ENCODE assay signal across 10 cellular contexts in the genomic region with DNA sequence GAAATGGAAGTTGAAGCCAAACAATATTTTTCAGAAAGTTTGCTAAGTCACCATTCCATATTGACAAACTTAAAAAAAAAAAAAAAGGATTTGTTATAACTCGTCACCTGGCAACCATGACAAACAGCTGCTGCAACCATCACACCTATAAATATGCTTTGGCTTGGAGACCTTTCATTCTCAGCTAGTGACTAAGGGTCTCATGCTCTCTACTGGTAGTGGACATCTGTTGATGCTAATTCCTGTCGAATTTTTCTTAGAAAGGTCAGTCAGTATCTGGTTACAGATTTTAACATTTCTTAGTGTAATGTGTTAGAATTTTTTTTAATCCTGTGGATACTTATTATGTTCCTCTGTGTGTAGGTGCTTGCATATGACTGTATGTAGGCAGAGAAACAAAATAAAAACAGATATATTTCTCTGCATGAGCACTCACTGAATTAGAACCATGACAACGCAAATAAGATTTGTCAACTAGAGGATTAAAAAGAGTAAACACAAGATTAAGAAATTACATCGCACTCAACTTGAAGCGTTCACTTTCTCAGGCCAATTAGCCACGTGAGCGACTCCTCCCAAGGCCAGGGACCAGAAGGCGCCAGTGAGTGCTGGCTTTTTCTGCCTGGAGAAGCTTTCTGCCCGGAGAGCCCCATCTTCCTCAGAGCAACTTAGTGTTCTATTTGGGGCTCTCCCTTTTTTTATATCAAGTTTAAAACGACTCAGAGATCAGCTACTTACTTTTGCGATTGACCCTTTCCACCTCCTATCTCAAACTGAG. TPM values are rescaled to one million over a fixed set of nuclear protein-coding genes. Genes with fewer than 3 reads are reported as not detected.
DNase-seq lines count a peak whose midpoint lies in the region; ATAC-seq, FAIRE-seq and TF ChIP-seq lines count a peak whose summit lies in the region.
"Had no signal": no experiment of that assay in that cellular context is flagged by ENCODE, and none has a peak within 500 bp of the region (broad histone marks: within the 10 kb centered on the region; RNA-seq: fewer than 3 reads in every experiment).

No MANE protein-coding gene starts in this region.

- H3K4ac ChIP-seq in mesenchymal stem cell (ENCODE audit: low read depth in 1 of 2, low read length in 2 of 2): no peak overlapping the region

- H2AFZ ChIP-seq in mesenchymal stem cell (ENCODE audit: low read depth, low read length): no peak overlapping the region

- H3K9me3 ChIP-seq in mesenchymal stem cell (ENCODE audit: control insufficient read depth, low read length): no peaks in the 10 kb centered on the region
- H3K9me3 ChIP-seq: uterus had no signal

- TF ChIP-seq CTCF in AG09309 (IDR thresholded peaks at IDR 0.05; ENCODE audit: control insufficient read depth, insufficient read depth, low read depth, low read length, missing control alignments): no peak
- no peak for TF ChIP-seq CTCF in bronchial epithelial cell (IDR thresholded peaks at IDR 0.05; ENCODE audit: insufficient read depth, low read length, severe bottlenecking)

- H3K4me3 ChIP-seq in AG09309 (ENCODE audit: control insufficient read depth, low read depth, low read length) (no peak overlapping the region), bronchial epithelial cell (ENCODE audit: low read depth, low read length) (no peak overlapping the region), mesenchymal stem cell (ENCODE audit: insufficient read depth in 1 of 2, low read depth in 1 of 2, low read length in 2 of 2) (no peak overlapping the region)
- H3K4me3 ChIP-seq: uterus had no signal

- H3K18ac ChIP-seq in mesenchymal stem cell (ENCODE audit: low read depth in 1 of 2, low read length in 2 of 2): no peak overlapping the region

- DNase-seq in AG09309 (ENCODE audit: low read depth) (peak; percentile 63), HT1080 (ENCODE audit: low read depth) (peak; percentile 74), bronchial epithelial cell (ENCODE audit: low read depth) (peak; percentile 95), mesenchymal stem cell (peak; percentile 82), GM19238 (ENCODE audit: insufficient read length, low spot score) (no peak), NCI-H1092 treated with DMSO at 0.1 percent for 48 hours (lab: John Stamatoyannopoulos, UW) (no peak), NCI-H2107 (lab: John Stamatoyannopoulos, UW) (no peak)
- DNase-seq: retina had no signal

- no peaks in the 10 kb centered on the region for H3K79me1 ChIP-seq in mesenchymal stem cell (replicated peaks; ENCODE audit: low read length, poor library complexity, severe bottlenecking)

- peak overlapping the region; percentile 74 for H3K9ac ChIP-seq in mesenchymal stem cell (ENCODE audit: low read length)

- WGBS in mesenchymal stem cell: 71% methylated on average over 11 of the region's 11 CpGs

- H2BK15ac ChIP-seq in mesenchymal stem cell (ENCODE audit: low read depth, poor library complexity, severe bottlenecking): no peak overlapping the region

- H2BK5ac ChIP-seq in mesenchymal stem cell (ENCODE audit: low read depth, low read length, poor library complexity, severe bottlenecking): no peak overlapping the region

- H3K4me2 ChIP-seq in mesenchymal stem cell (ENCODE audit: low read length, poor library complexity, severe bottlenecking): no peak overlapping the region

- H2AK5ac ChIP-seq in mesenchymal stem cell (ENCODE audit: low read length, severe bottlenecking): no peak overlapping the region

- H2BK120ac ChIP-seq in mesenchymal stem cell (ENCODE audit: low read depth, low read length): no peak overlapping the region

- H3K27ac ChIP-seq in mesenchymal stem cell (ENCODE audit: low read length, poor library complexity, severe bottlenecking): no peak overlapping the region

- FAIRE-seq in bronchial epithelial cell (lab: Jason Lieb, UNC): no peak

- no peaks in the 10 kb centered on the region for H3K4me1 ChIP-seq in mesenchymal stem cell (ENCODE audit: control insufficient read depth, insufficient read depth, low read depth, low read length)
- H3K4me1 ChIP-seq: uterus had no signal

- H3K27me3 ChIP-seq in bronchial epithelial cell (ENCODE audit: control insufficient read depth, insufficient read depth, low read length) (no peaks in the 10 kb centered on the region), mesenchymal stem cell (ENCODE audit: control insufficient read depth in 1 of 2, insufficient read depth in 1 of 2, low read length in 2 of 2) (no peaks in the 10 kb centered on the region)
- H3K27me3 ChIP-seq: uterus had no signal

- ATAC-seq in HG03280 (IDR thresholded peaks at IDR 0.05; ENCODE audit: unreplicated experiment): no peak

- no peak overlapping the region for H3K14ac ChIP-seq in mesenchymal stem cell (ENCODE audit: low read length in 2 of 2)

- H3K36me3 ChIP-seq in bronchial epithelial cell (ENCODE audit: control insufficient read depth, insufficient read depth, low read length) (no peaks in the 10 kb centered on the region), mesenchymal stem cell (ENCODE audit: control insufficient read depth in 1 of 2, insufficient read depth in 2 of 2, low read depth in 1 of 2, low read length in 2 of 2) (no peaks in the 10 kb centered on the region)
- H3K36me3 ChIP-seq: uterus had no signal

- no peak overlapping the region for H2BK12ac ChIP-seq in mesenchymal stem cell (ENCODE audit: low read length in 2 of 2)

- H3K23ac ChIP-seq in mesenchymal stem cell (ENCODE audit: low read length in 2 of 2): no peak overlapping the region

- H4K8ac ChIP-seq in mesenchymal stem cell (ENCODE audit: low read length): no peak overlapping the region

- H4K91ac ChIP-seq in mesenchymal stem cell (ENCODE audit: low read length): no peak overlapping the region

RNA-seq across cellular contexts. Expression of a gene that starts 27.0 kb away (rescaled TPM):
- 103 and 106 TPM in 2 replicates for total RNA-seq in HT1080 (2014; rRNA removed; shearing (Covaris generic))
- polyA plus RNA-seq in HT1080 (2015; cell fraction: cytosol; rRNA removed): 50.5 and 51.2 TPM in 2 replicates
- 70.1 and 75.2 TPM in 2 replicates for polyA plus RNA-seq in HT1080 (2015; cell fraction: nucleus; rRNA removed)
- 59.9 and 72.7 TPM in 2 replicates for total RNA-seq in bronchial epithelial cell
- 40.8 TPM for polyA plus RNA-seq in mesenchymal stem cell (2013, experiment 1 of 2)
- 41.3 TPM for polyA plus RNA-seq in mesenchymal stem cell (2013, experiment 2 of 2)

Comparison
In these comparisons a context has a peak if more than half of its experiments do, and no peak if none do; other contexts are left out.
1. DNase-seq: peak in AG09309 (single experiment), HT1080 (single experiment), bronchial epithelial cell (single experiment) and mesenchymal stem cell (single experiment); none in GM19238 (single experiment), NCI-H1092 treated with DMSO at 0.1 percent for 48 hours (single experiment) and NCI-H2107 (single experiment).